In the genomic region with DNA sequence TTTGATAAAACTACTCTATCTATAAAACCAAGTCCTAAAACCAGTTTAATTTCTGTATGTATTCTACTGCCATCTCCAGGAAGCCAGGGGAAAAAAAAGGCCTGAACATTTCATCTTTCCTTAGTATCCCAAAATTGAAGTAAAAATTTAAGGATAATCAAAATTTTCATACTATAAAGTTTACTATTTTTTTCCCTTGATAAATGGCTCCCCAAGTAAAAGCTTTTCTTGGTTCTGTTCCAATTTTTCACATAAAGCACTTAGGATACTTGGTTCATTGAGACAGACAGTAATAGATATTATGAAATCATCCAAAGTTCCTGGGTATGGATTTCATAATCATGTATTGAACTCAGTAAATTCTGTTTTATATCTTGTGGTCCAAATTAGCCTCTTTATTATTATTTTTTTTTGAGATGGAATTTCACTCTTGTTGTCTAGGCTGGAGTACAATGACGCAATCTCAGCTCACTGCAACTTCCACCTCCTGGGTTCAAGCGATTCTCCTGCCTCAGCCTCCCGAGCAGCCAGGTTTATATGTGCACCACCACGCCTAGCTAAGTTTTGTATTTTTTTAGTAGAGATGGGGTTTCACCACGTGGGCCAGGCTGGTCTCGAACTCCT, we compare ENCODE assay signal across 8 cellular contexts. TPM values are rescaled to one million over a fixed set of nuclear protein-coding genes. Genes with fewer than 3 reads are reported as not detected.
DNase-seq lines count a peak whose midpoint lies in the region; ATAC-seq, FAIRE-seq and TF ChIP-seq lines count a peak whose summit lies in the region.

No MANE protein-coding gene starts in this region.

- peaks cover 44% of the 10 kb centered on the region for H3K4me1 Mint-ChIP-seq in HFFc6 (ENCODE audit: low read depth)
- no peaks in the 10 kb centered on the region for H3K4me1 Mint-ChIP-seq in glutamatergic neuron (ENCODE audit: low read depth, unreplicated experiment)

- no peaks in the 10 kb centered on the region for H3K9me3 Mint-ChIP-seq in HFFc6
- H3K9me3 Mint-ChIP-seq in glutamatergic neuron (ENCODE audit: unreplicated experiment), result no peaks in the 10 kb centered on the region

- H3K9me3 ChIP-seq in HepG2 (ENCODE audit: low read length) (no peaks in the 10 kb centered on the region), WERI-Rb-1 (ENCODE audit: severe bottlenecking) (no peaks in the 10 kb centered on the region)

- H3K36me3 ChIP-seq in ACC112 (ENCODE audit: insufficient read depth, low read length), result peaks cover 5% of the 10 kb centered on the region; the same call in 1 of the 2 replicates
- H3K36me3 ChIP-seq in HepG2 (replicated peaks in 1 of 2; ENCODE audit: control insufficient read depth in 1 of 2, insufficient read depth in 2 of 2, low read length in 2 of 2), result peaks cover 3 to 12% of the 10 kb centered on the region in 2 experiments; a peak in 3 of 5 replicates
- H3K36me3 ChIP-seq in WERI-Rb-1, result peaks cover 14% of the 10 kb centered on the region

- H3K79me2 ChIP-seq in ACC112 (ENCODE audit: control insufficient read depth, insufficient read depth, low read length, unreplicated experiment) (peaks cover 9% of the 10 kb centered on the region), HepG2 (ENCODE audit: insufficient read depth, low read length) (no peaks in the 10 kb centered on the region)

- BruUV-seq in HepG2 (replicated peaks; lab: Mats Ljungman, UMichigan), result no TSS peak

- H3K9ac ChIP-seq in HepG2 (ENCODE audit: insufficient read depth, low read depth, low read length), result no peak overlapping the region

- POLR2A ChIA-PET in HepG2 (lab: Yijun Ruan, JAX), result interaction anchor here (0.7 to 1.7 kb wide), 3 partner anchors 52 to 76 kb away, joined by 3 to 5 read pairs (median 3); no protein-coding TSS in a partner anchor

- H3K4me1 ChIP-seq in ACC112 (ENCODE audit: control insufficient read depth, insufficient read depth, low read length, unreplicated experiment), result peaks cover 29% of the 10 kb centered on the region
- H3K4me1 ChIP-seq in HepG2 (ENCODE audit: insufficient read depth, low read length), result peaks cover 27% of the 10 kb centered on the region

- DNase-seq in HFFc6, result peak; percentile 40
- DNase-seq in astrocyte of the cerebellum (ENCODE audit: low read depth), result no peak
- DNase-seq in HepG2 (ENCODE audit: low spot score), result peak; percentile 28
- no peak for DNase-seq in WERI-Rb-1
- DNase-seq in glutamatergic neuron, result no peak

- no peaks in the 10 kb centered on the region for H3K27me3 ChIP-seq in ACC112 (ENCODE audit: insufficient read depth, low read length)
- no peaks in the 10 kb centered on the region for H3K27me3 ChIP-seq in HepG2 (ENCODE audit: control insufficient read depth in 1 of 2, insufficient read depth in 2 of 2, low read length in 2 of 2)
- no peaks in the 10 kb centered on the region for H3K27me3 ChIP-seq in WERI-Rb-1 (ENCODE audit: insufficient read depth, low read depth, severe bottlenecking)

- peak overlapping the region; percentile 12; the same call in 1 of the 2 replicates for H3K27ac ChIP-seq in ACC112 (ENCODE audit: low read depth, low read length)
- no peak overlapping the region for H3K27ac ChIP-seq in HepG2 (ENCODE audit: extremely low read length, insufficient read depth, low read length)
- H3K27ac ChIP-seq in WERI-Rb-1, result no peak overlapping the region

- peaks cover 9% of the 10 kb centered on the region; the same call in 1 of the 2 replicates for H3K36me3 Mint-ChIP-seq in HFFc6 (ENCODE audit: low read depth)
- H3K36me3 Mint-ChIP-seq in glutamatergic neuron (ENCODE audit: unreplicated experiment), result no peaks in the 10 kb centered on the region

- no peaks in the 10 kb centered on the region for H3K27me3 Mint-ChIP-seq in HFFc6 (ENCODE audit: insufficient read depth)
- H3K27me3 Mint-ChIP-seq in glutamatergic neuron (ENCODE audit: unreplicated experiment), result no peaks in the 10 kb centered on the region

- TF ChIP-seq POLR2A in HepG2 (IDR thresholded peaks at IDR 0.05; ENCODE audit: insufficient read depth in 1 of 2, low read depth in 2 of 2, low read length in 2 of 2), result no peak

- in situ Hi-C loops in astrocyte of the cerebellum (cut with HindIII; ENCODE audit: low sequenced_read_pairs), result loop anchor here (5.0 to 10.0 kb wide), 2 partner anchors 83 to 750 kb away; no protein-coding TSS in a partner anchor
- in situ Hi-C loops in HepG2 (cut with HindIII; ENCODE audit: extremely low pct_ligation_motif_present, low pct_unique_long_range_greater_than_20kb), result loop anchor here (5.0 kb wide), 1 partner anchor 82 kb away; no protein-coding TSS in a partner anchor

- no peak overlapping the region for H3K4me3 ChIP-seq in ACC112 (ENCODE audit: low read depth, low read length)
- H3K4me3 ChIP-seq in astrocyte of the cerebellum (ENCODE audit: low read depth, low read length), result no peak overlapping the region
- no peak overlapping the region for H3K4me3 ChIP-seq in HepG2 (replicated peaks in 1 of 3; ENCODE audit: insufficient read depth in 1 of 3, low read depth in 2 of 3, low read length in 3 of 3)
- H3K4me3 ChIP-seq in WERI-Rb-1 (ENCODE audit: low read depth, low read length), result no peak overlapping the region

- H2AFZ ChIP-seq in ACC112 (ENCODE audit: low read length, unreplicated experiment) (no peak overlapping the region), HepG2 (ENCODE audit: low read length) (no peak overlapping the region)

- H4K20me1 ChIP-seq in HepG2 (ENCODE audit: insufficient read depth, low read length), result no peaks in the 10 kb centered on the region

- no peak for FAIRE-seq in HepG2 (lab: Jason Lieb, UNC)

- intact Hi-C loops in HepG2 (cut with micrococcal nuclease; ENCODE audit: unreplicated experiment), result loop anchor here (1.0 to 5.0 kb wide), 3 partner anchors 52 to 85 kb away; no protein-coding TSS in a partner anchor

- TF ChIP-seq EP300 in HepG2 (IDR thresholded peaks at IDR 0.05; ENCODE audit: low read depth in 2 of 2, low read length in 2 of 2) (no peak), HepG2 (CRISPR knock-in tag; IDR thresholded peaks at IDR 0.05; ENCODE audit: borderline replicate concordance) (no peak)

- 90% methylated on average over 6 of the region's 6 CpGs for WGBS in HepG2 (ENCODE audit: low lambda C conversion rate)

- TF ChIP-seq CTCF in HFFc6 (IDR thresholded peaks at IDR 0.05) (peak; percentile 82), astrocyte of the cerebellum (IDR thresholded peaks at IDR 0.05; ENCODE audit: low read depth, low read length, missing control alignments) (peak; percentile 66), HepG2 (CRISPR knock-in tag; IDR thresholded peaks at IDR 0.05) (peak; percentile 27), WERI-Rb-1 (IDR thresholded peaks at IDR 0.05; ENCODE audit: low read depth, low read length) (no peak), glutamatergic neuron (IDR thresholded peaks at IDR 0.05; ENCODE audit: partially characterized antibody, unreplicated experiment) (no peak)

- no peak overlapping the region for H3K4me3 Mint-ChIP-seq in HFFc6
- no peak overlapping the region for H3K4me3 Mint-ChIP-seq in glutamatergic neuron (ENCODE audit: unreplicated experiment)

- H3K4me2 ChIP-seq in HepG2 (ENCODE audit: low read depth, low read length), result no peak overlapping the region

- peak; percentile 16; the same call in 1 of the 2 replicates for TF ChIP-seq RAD21 in HepG2 (CRISPR knock-in tag; IDR thresholded peaks at IDR 0.05)

- CTCF ChIA-PET in HepG2 (lab: Yijun Ruan, JAX; ENCODE audit: low intra/inter-chr PET ratio, low total read pairs), result interaction anchor here (0.9 to 2.9 kb wide), 2 partner anchors 85 to 114 kb away, joined by 3 to 34 read pairs; no protein-coding TSS in a partner anchor

- ATAC-seq in HepG2 (no peak), HG03460 (IDR thresholded peaks at IDR 0.05; ENCODE audit: unreplicated experiment) (no peak), HG03159 (IDR thresholded peaks at IDR 0.05; ENCODE audit: unreplicated experiment) (no peak)

- H3K27ac Mint-ChIP-seq in HFFc6 (no peak overlapping the region), glutamatergic neuron (ENCODE audit: unreplicated experiment) (no peak overlapping the region)

RNA-seq across cellular contexts. Expression of gene ICE2, which starts 34.5 kb away (rescaled TPM):
- 10 to 100 TPM; 29.3 to 36.9 (median 33.8) TPM for total RNA-seq in HFFc6 (2021; fragmentation: NEBNext Ultra II Directional; extraction: Animal tissue kit (Norgen Biotek cat#: 25700))
- 26.4 and 40.9 TPM in 2 replicates for total RNA-seq in HepG2 (2016; rRNA removed; fragmentation: Illumina TruSeq; extraction: Trizol)
- 6.4 and 8.6 TPM in 2 replicates for total RNA-seq in HepG2 (2016; cell fraction: cytosol; rRNA removed; fragmentation: Illumina TruSeq; extraction: Trizol; ENCODE audit: low read depth)
- total RNA-seq in HepG2 (2016; cell fraction: insoluble cytoplasmic fraction; rRNA removed; fragmentation: Illumina TruSeq; extraction: Trizol), result 23.8 and 38.6 TPM in 2 replicates
- 19.6 and 21.3 TPM in 2 replicates for total RNA-seq in HepG2 (2016; cell fraction: membrane; rRNA removed; fragmentation: Illumina TruSeq; extraction: Trizol)
- total RNA-seq in HepG2 (2016; cell fraction: nucleus; rRNA removed; fragmentation: Illumina TruSeq; extraction: Trizol), result 41.9 and 47.8 TPM in 2 replicates
- polyA plus RNA-seq in HepG2 (2011; rRNA removed), result 20.5 and 24.8 TPM in 2 replicates
- 11.0 and 15.0 TPM in 2 replicates for polyA plus RNA-seq in HepG2 (2011; cell fraction: cytosol; rRNA removed)
- polyA plus RNA-seq in HepG2 (2011; cell fraction: nucleus; rRNA removed), result 20.0 and 21.2 TPM in 2 replicates
- polyA plus RNA-seq in HepG2 (2012), result 20.7 and 23.9 TPM in 2 replicates
- 9.1 and 9.3 TPM in 2 replicates for polyA plus RNA-seq in HepG2 (2016; cell fraction: cytosol; fragmentation: Illumina TruSeq; extraction: Trizol; ENCODE audit: low read depth)
- polyA plus RNA-seq in HepG2 (2016; cell fraction: insoluble cytoplasmic fraction; fragmentation: Illumina TruSeq; extraction: Trizol; ENCODE audit: low read depth), result 35.5 and 42.1 TPM in 2 replicates
- polyA plus RNA-seq in HepG2 (2016; cell fraction: membrane; fragmentation: Illumina TruSeq; extraction: Trizol; ENCODE audit: low read depth), result 13.2 and 14.7 TPM in 2 replicates
- 34.0 and 49.3 TPM in 2 replicates for polyA plus RNA-seq in HepG2 (2016; cell fraction: nucleus; fragmentation: Illumina TruSeq; extraction: Trizol; ENCODE audit: insufficient read depth, low read depth)
- polyA minus RNA-seq in HepG2 (2011; rRNA and poly(A)+ RNA removed; ENCODE audit: low replicate concordance), result 28.7 and 67.9 TPM in 2 replicates
- 12.0 and 16.0 TPM in 2 replicates for polyA minus RNA-seq in HepG2 (2011; cell fraction: cytosol; rRNA and poly(A)+ RNA removed)
- polyA minus RNA-seq in HepG2 (2011; cell fraction: nucleus; rRNA and poly(A)+ RNA removed), result 113 and 126 TPM in 2 replicates
- 53.9 TPM for total RNA-seq in glutamatergic neuron (ENCODE audit: unreplicated experiment)

RNA-seq across cellular contexts. Expression of gene ANXA2, which starts 46.6 kb away (rescaled TPM):
- 1,000 to 10,000 TPM; 4,445 to 5,074 (median 4,643) TPM for total RNA-seq in HFFc6 (2021; fragmentation: NEBNext Ultra II Directional; extraction: Animal tissue kit (Norgen Biotek cat#: 25700))
- 196 and 233 TPM in 2 replicates for total RNA-seq in HepG2 (2016; rRNA removed; fragmentation: Illumina TruSeq; extraction: Trizol)
- 267 and 332 TPM in 2 replicates for total RNA-seq in HepG2 (2016; cell fraction: cytosol; rRNA removed; fragmentation: Illumina TruSeq; extraction: Trizol; ENCODE audit: low read depth)
- total RNA-seq in HepG2 (2016; cell fraction: insoluble cytoplasmic fraction; rRNA removed; fragmentation: Illumina TruSeq; extraction: Trizol), result 199 and 222 TPM in 2 replicates
- total RNA-seq in HepG2 (2016; cell fraction: membrane; rRNA removed; fragmentation: Illumina TruSeq; extraction: Trizol), result 458 TPM in 2 replicates
- total RNA-seq in HepG2 (2016; cell fraction: nucleus; rRNA removed; fragmentation: Illumina TruSeq; extraction: Trizol), result 71.2 and 77.0 TPM in 2 replicates
- polyA plus RNA-seq in HepG2 (2011; rRNA removed), result 530 and 613 TPM in 2 replicates
- 1,111 and 1,129 TPM in 2 replicates for polyA plus RNA-seq in HepG2 (2011; cell fraction: cytosol; rRNA removed)
- polyA plus RNA-seq in HepG2 (2011; cell fraction: nucleus; rRNA removed), result 334 and 382 TPM in 2 replicates
- 408 and 609 TPM in 2 replicates for polyA plus RNA-seq in HepG2 (2012)
- 359 and 376 TPM in 2 replicates for polyA plus RNA-seq in HepG2 (2016; cell fraction: cytosol; fragmentation: Illumina TruSeq; extraction: Trizol; ENCODE audit: low read depth)
- polyA plus RNA-seq in HepG2 (2016; cell fraction: insoluble cytoplasmic fraction; fragmentation: Illumina TruSeq; extraction: Trizol; ENCODE audit: low read depth), result 206 and 224 TPM in 2 replicates
- polyA plus RNA-seq in HepG2 (2016; cell fraction: membrane; fragmentation: Illumina TruSeq; extraction: Trizol; ENCODE audit: low read depth), result 410 and 414 TPM in 2 replicates
- 104 and 114 TPM in 2 replicates for polyA plus RNA-seq in HepG2 (2016; cell fraction: nucleus; fragmentation: Illumina TruSeq; extraction: Trizol; ENCODE audit: insufficient read depth, low read depth)
- polyA minus RNA-seq in HepG2 (2011; rRNA and poly(A)+ RNA removed; ENCODE audit: low replicate concordance), result 575 and 2,115 TPM in 2 replicates
- polyA minus RNA-seq in HepG2 (2011; cell fraction: cytosol; rRNA and poly(A)+ RNA removed), result 200 and 206 TPM in 2 replicates
- 181 and 211 TPM in 2 replicates for polyA minus RNA-seq in HepG2 (2011; cell fraction: nucleus; rRNA and poly(A)+ RNA removed)
- total RNA-seq in glutamatergic neuron (ENCODE audit: unreplicated experiment), result 925 TPM

Comparison
In these comparisons a context has a peak if more than half of its experiments do, and no peak if none do; other contexts are left out.
1. DNase-seq: peak in HFFc6 (single experiment) and HepG2 (single experiment); none in astrocyte of the cerebellum (single experiment), WERI-Rb-1 (single experiment) and glutamatergic neuron (single experiment).
2. CTCF ChIP-seq: peak in HFFc6 (single experiment), astrocyte of the cerebellum (single experiment) and HepG2 (single experiment); none in WERI-Rb-1 (single experiment) and glutamatergic neuron (single experiment).